Comparison of ENCODE assay signal across 29 cellular contexts in the genomic region with DNA sequence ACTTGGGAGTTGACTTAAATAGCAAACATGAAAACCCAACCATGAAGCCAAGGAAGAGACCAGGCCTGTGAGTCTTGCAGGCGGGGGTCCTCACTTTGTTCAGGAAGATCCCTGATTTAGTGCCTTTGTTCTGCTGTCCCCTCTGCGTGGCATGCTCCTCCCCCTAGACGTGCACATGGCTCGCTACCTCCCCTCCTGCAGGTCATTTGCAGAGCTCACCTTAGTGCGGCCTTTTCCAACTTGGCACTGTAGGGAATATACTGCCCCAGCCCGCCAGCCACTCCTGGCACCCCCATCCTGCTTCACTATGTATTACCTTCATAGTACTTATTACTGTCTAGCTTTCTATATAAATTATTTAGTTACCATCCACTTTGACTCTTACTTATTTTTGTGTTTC. TPM values are rescaled to one million over a fixed set of nuclear protein-coding genes. Genes with fewer than 3 reads are reported as not detected.
"Had no signal": no experiment of that assay in that cellular context is flagged by ENCODE, and none has a peak within 500 bp of the region (broad histone marks: within the 10 kb centered on the region; RNA-seq: fewer than 3 reads in every experiment).

No MANE protein-coding gene starts in this region.

- ATAC-seq: activated naive CD4-positive, alpha-beta T cell treated with anti-CD3 and anti-CD28 coated beads, Interleukin-2, amount 50 U/mL, for 72 hours; activated naive CD8-positive, alpha-beta T cell treated with anti-CD3 and anti-CD28 coated beads, Interleukin-2, amount 50 U/mL, for 24 hours; activated T-cell treated with anti-CD3 and anti-CD28 coated beads, Interleukin-2, amount 50 U/mL, for 4 hours had no signal

- DNase-seq: activated B cell treated with CpG ODN at 0.5 μM for 24 hours; activated CD4-positive, alpha-beta memory T cell treated with anti-CD3 and anti-CD28 coated beads for 36 hours; activated CD4-positive, alpha-beta T cell treated with anti-CD3 and anti-CD28 coated beads for 1 hour; activated CD4-positive, alpha-beta T cell treated with anti-CD3 and anti-CD28 coated beads, Interleukin-2, amount 10 ng/mL, durations not matched to agents 7 days and 5 days; activated CD8-positive, alpha-beta memory T cell treated with anti-CD3 and anti-CD28 coated beads for 24 hours; activated effector memory CD4-positive, alpha-beta T cell treated with anti-CD3 and anti-CD28 coated beads, Interleukin-2, amount 50 U/mL, for 16 hours; activated naive CD4-positive, alpha-beta T cell treated with Interleukin-2 at 50 U/mL for 16 hours; activated naive CD8-positive, alpha-beta T cell treated with anti-CD3 and anti-CD28 coated beads, Interleukin-2, amount 50 U/mL, for 24 hours; activated T-cell treated with anti-CD3 and anti-CD28 coated beads, Interleukin-2, amount 50 U/mL, for 4 hours; amniotic stem cell; brain microvascular endothelial cell; MG63; MV-4-11; NCI-H1092 treated with DMSO at 0.1 percent for 48 hours; NCI-H1417 treated with DMSO at 0.1 percent for 48 hours; NCI-H1694; NCI-H2029; NCI-H2107; NCI-H2171 treated with DMSO at 0.1 percent for 48 hours; NCI-H510A treated with DMSO at 0.1 percent for 48 hours; NCI-H69; NK-92 treated with Interleukin-12 subunit alpha and Interleukin-12 subunit beta, amount 100 ng/mL, for 24 hours; Peyer's patch; Right ventricle myocardium superior had no signal

- H3K4me3 ChIP-seq: cardiac muscle cell, MG63, Peyer's patch, SJSA1 had no signal

- H3K9me3 Mint-ChIP-seq: activated CD4-positive, alpha-beta memory T cell treated with anti-CD3 and anti-CD28 coated beads for 36 hours; activated CD4-positive, alpha-beta T cell treated with anti-CD3 and anti-CD28 coated beads, Interleukin-2, amount 10 ng/mL, durations not matched to agents 7 days and 5 days; activated naive CD4-positive, alpha-beta T cell treated with anti-CD3 and anti-CD28 coated beads, Interleukin-2, amount 50 U/mL, for 72 hours; activated naive CD8-positive, alpha-beta T cell treated with anti-CD3 and anti-CD28 coated beads, Interleukin-2, amount 50 U/mL, for 24 hours; activated T-cell treated with anti-CD3 and anti-CD28 coated beads, Interleukin-2, amount 50 U/mL, for 4 hours; T-helper 1 cell treated with Interleukin-12 subunit alpha and Interleukin-12 subunit beta and Interleukin-4 antibody, amounts not matched to agents 30 μg/mL and 1 μg/mL, for 36 hours had no signal

- H3K9me3 ChIP-seq: MG63, Peyer's patch, SJSA1 had no signal

- H3K36me3 ChIP-seq: MG63, Peyer's patch, SJSA1 had no signal

- H3K27ac Mint-ChIP-seq: activated B cell treated with CpG ODN at 0.5 μM for 24 hours; activated CD4-positive, alpha-beta memory T cell treated with anti-CD3 and anti-CD28 coated beads for 36 hours; activated CD4-positive, alpha-beta T cell treated with anti-CD3 and anti-CD28 coated beads, Interleukin-2, amount 10 ng/mL, durations not matched to agents 7 days and 5 days; activated naive CD4-positive, alpha-beta T cell treated with anti-CD3 and anti-CD28 coated beads, Interleukin-2, amount 50 U/mL, for 72 hours; activated naive CD8-positive, alpha-beta T cell treated with anti-CD3 and anti-CD28 coated beads, Interleukin-2, amount 50 U/mL, for 24 hours; T-helper 1 cell treated with Interleukin-12 subunit alpha and Interleukin-12 subunit beta and Interleukin-4 antibody, amounts not matched to agents 30 μg/mL and 1 μg/mL, for 36 hours had no signal

- H3K4me1 ChIP-seq: Peyer's patch had no signal

- H3K27ac ChIP-seq: brain microvascular endothelial cell, cardiac muscle cell, Peyer's patch, RWPE1, SJSA1 had no signal

- H3K4me1 Mint-ChIP-seq: activated B cell treated with CpG ODN at 0.5 μM for 24 hours; activated CD4-positive, alpha-beta T cell treated with anti-CD3 and anti-CD28 coated beads, Interleukin-2, amount 10 ng/mL, durations not matched to agents 7 days and 5 days; activated naive CD8-positive, alpha-beta T cell treated with anti-CD3 and anti-CD28 coated beads, Interleukin-2, amount 50 U/mL, for 24 hours had no signal

- H3K27me3 ChIP-seq: brain microvascular endothelial cell, cardiac muscle cell, MG63, Peyer's patch, SJSA1 had no signal

- H3K4me3 Mint-ChIP-seq: activated B cell treated with CpG ODN at 0.5 μM for 24 hours; activated CD4-positive, alpha-beta memory T cell treated with anti-CD3 and anti-CD28 coated beads for 36 hours; activated CD4-positive, alpha-beta T cell treated with anti-CD3 and anti-CD28 coated beads, Interleukin-2, amount 10 ng/mL, durations not matched to agents 7 days and 5 days; activated naive CD8-positive, alpha-beta T cell treated with anti-CD3 and anti-CD28 coated beads, Interleukin-2, amount 50 U/mL, for 24 hours; activated T-cell treated with anti-CD3 and anti-CD28 coated beads, Interleukin-2, amount 50 U/mL, for 4 hours; T-helper 1 cell treated with Interleukin-12 subunit alpha and Interleukin-12 subunit beta and Interleukin-4 antibody, amounts not matched to agents 30 μg/mL and 1 μg/mL, for 36 hours had no signal

- H3K36me3 Mint-ChIP-seq: activated CD4-positive, alpha-beta memory T cell treated with anti-CD3 and anti-CD28 coated beads for 36 hours; activated naive CD4-positive, alpha-beta T cell treated with anti-CD3 and anti-CD28 coated beads, Interleukin-2, amount 50 U/mL, for 72 hours had no signal

RNA-seq across cellular contexts. Expression of gene GXYLT2, which starts 18.3 kb away (rescaled TPM):
- total RNA-seq: activated B cell treated with CpG ODN at 0.5 μM for 24 hours; activated CD4-positive, alpha-beta memory T cell treated with anti-CD3 and anti-CD28 coated beads for 36 hours; activated CD4-positive, alpha-beta T cell treated with anti-CD3 and anti-CD28 coated beads, Interleukin-2, amount 10 ng/mL, durations not matched to agents 7 days and 5 days; activated T-cell treated with anti-CD3 and anti-CD28 coated beads, Interleukin-2, amount 50 U/mL, for 4 hours had no signal
